In genomic region chr1:21046132-21046531, GRCh38 we compare ENCODE assay signal across 26 cellular contexts.
"Had no signal": no experiment of that assay in that cellular context is flagged by ENCODE, and none has a peak within 500 bp of the region (broad histone marks: within the 10 kb centered on the region; RNA-seq: fewer than 3 reads in every experiment).

No MANE protein-coding gene starts in this region.

- H3K27ac ChIP-seq: VCaP had no signal

- FAIRE-seq: astrocyte, RCC 7860 had no signal

- H3K4me3 Mint-ChIP-seq: activated CD4-positive, alpha-beta memory T cell treated with anti-CD3 and anti-CD28 coated beads, Interleukin-2, amount 10 ng/mL, durations not matched to agents 7 days and 5 days; activated naive CD4-positive, alpha-beta T cell treated with anti-CD3 and anti-CD28 coated beads for 36 hours; activated naive CD8-positive, alpha-beta T cell; activated T-helper 17 cell treated with anti-CD3 and anti-CD28 coated beads, Interleukin-2, amount 50 U/mL, for 72 hours; central memory CD8-positive, alpha-beta T cell had no signal

- H3K27me3 Mint-ChIP-seq: activated CD4-positive, alpha-beta memory T cell treated with anti-CD3 and anti-CD28 coated beads, Interleukin-2, amount 10 ng/mL, durations not matched to agents 7 days and 5 days; activated naive CD8-positive, alpha-beta T cell; activated T-helper 17 cell treated with anti-CD3 and anti-CD28 coated beads, Interleukin-2, amount 50 U/mL, for 72 hours; brain; central memory CD8-positive, alpha-beta T cell had no signal

- H3K27ac Mint-ChIP-seq: activated CD4-positive, alpha-beta memory T cell treated with anti-CD3 and anti-CD28 coated beads, Interleukin-2, amount 10 ng/mL, durations not matched to agents 7 days and 5 days; activated naive CD4-positive, alpha-beta T cell treated with anti-CD3 and anti-CD28 coated beads for 36 hours; activated naive CD8-positive, alpha-beta T cell; activated T-helper 17 cell treated with anti-CD3 and anti-CD28 coated beads, Interleukin-2, amount 50 U/mL, for 72 hours had no signal

- H3K9me3 Mint-ChIP-seq: activated CD4-positive, alpha-beta memory T cell treated with anti-CD3 and anti-CD28 coated beads, Interleukin-2, amount 10 ng/mL, durations not matched to agents 7 days and 5 days; activated naive CD4-positive, alpha-beta T cell treated with anti-CD3 and anti-CD28 coated beads for 36 hours; activated T-helper 17 cell treated with anti-CD3 and anti-CD28 coated beads, Interleukin-2, amount 50 U/mL, for 72 hours; central memory CD8-positive, alpha-beta T cell had no signal

- DNase-seq: activated CD4-positive, alpha-beta memory T cell treated with anti-CD3 and anti-CD28 coated beads, Interleukin-2, amount 10 ng/mL, durations not matched to agents 7 days and 5 days; activated CD4-positive, alpha-beta T cell treated with anti-CD3 and anti-CD28 coated beads, Interleukin-2, amount 50 U/mL, for 1 hour; activated CD4-positive, CD25-positive, alpha-beta regulatory T cell; activated gamma-delta T cell; activated naive CD4-positive, alpha-beta T cell treated with anti-CD3 and anti-CD28 coated beads for 36 hours; activated T-cell treated with anti-CD3 and anti-CD28 coated beads for 4 hours; activated T-cell treated with anti-CD3 and anti-CD28 coated beads, Interleukin-2, amount 50 U/mL, for 48 hours; amygdala; KG1; NCI-H1092; NCI-H1417 treated with DMSO at 0.1 percent for 48 hours; NCI-H1694; NCI-H2029 treated with DMSO at 0.1 percent for 48 hours; NCI-H345; NCI-H510A; NCI-H526 treated with DMSO at 0.1 percent for 48 hours; PC-3; SHP77 treated with DMSO at 0.1 percent for 48 hours; T-helper 1 cell had no signal

- ATAC-seq: activated T-helper 17 cell treated with anti-CD3 and anti-CD28 coated beads, Interleukin-2, amount 50 U/mL, for 72 hours; PC-3 had no signal

- H3K4me1 Mint-ChIP-seq: activated CD4-positive, alpha-beta memory T cell treated with anti-CD3 and anti-CD28 coated beads, Interleukin-2, amount 10 ng/mL, durations not matched to agents 7 days and 5 days had no signal
